Comparison of ENCODE assay signal across 22 cellular contexts in the genomic region with DNA sequence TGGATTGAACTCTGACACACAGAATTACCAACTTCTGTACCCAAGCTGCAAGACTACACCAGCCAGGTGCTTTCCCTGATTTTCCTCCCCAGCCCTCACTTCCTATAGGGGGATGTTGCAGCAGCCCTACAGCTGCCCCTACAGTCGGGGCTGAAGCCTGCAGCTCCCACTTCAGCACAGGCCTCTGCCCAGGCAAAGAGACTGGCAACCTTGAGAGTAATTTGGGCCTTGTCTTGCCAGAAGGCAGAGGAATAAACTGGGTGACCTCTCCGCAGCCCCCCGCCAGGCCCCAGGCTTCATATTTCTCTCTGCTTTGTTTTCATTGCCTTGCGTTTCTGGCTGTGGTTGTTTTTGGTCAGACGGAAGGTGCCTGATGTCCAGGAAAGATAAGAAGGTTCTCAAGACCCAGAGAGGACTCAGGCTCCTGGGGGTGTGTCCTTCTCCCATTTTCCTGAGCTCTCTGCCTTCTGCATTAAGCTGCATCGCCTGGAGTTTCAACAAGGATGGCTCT. TPM values are rescaled to one million over a fixed set of nuclear protein-coding genes. Genes with fewer than 3 reads are reported as not detected.
A peak's percentile ranks its signal among the peaks of the same experiment; 100 is the strongest.
DNase-seq lines count a peak whose midpoint lies in the region; ATAC-seq and TF ChIP-seq lines count a peak whose summit lies in the region.
"Had no signal": no experiment of that assay in that cellular context is flagged by ENCODE, and none has a peak within 500 bp of the region (broad histone marks: within the 10 kb centered on the region; RNA-seq: fewer than 3 reads in every experiment).

No MANE protein-coding gene starts in this region.

- TF ChIP-seq RAD21 in HCT116 (IDR thresholded peaks at IDR 0.05; ENCODE audit: low read depth): peak; percentile 6; the same call in 1 of the 2 replicates

- 0 out of 2 replicates have a peak, but pooled peaks cover 4% of the 10 kb centered on the region for H3K4me1 Mint-ChIP-seq in WTC11
- H3K4me1 Mint-ChIP-seq in activated T-helper 17 cell treated with anti-CD3 and anti-CD28 coated beads, Interleukin-2, amount 50 U/mL, for 72 hours: no peaks in the 10 kb centered on the region
- H3K4me1 Mint-ChIP-seq: activated CD4-positive, alpha-beta T cell treated with anti-CD3 and anti-CD28 coated beads for 36 hours; central memory CD8-positive, alpha-beta T cell; nephron had no signal

- no peak for TF ChIP-seq POLR2A in HCT116 (IDR thresholded peaks at IDR 0.05; ENCODE audit: borderline replicate concordance, extremely low read depth, insufficient read depth, insufficient read length)

- H3K27me3 Mint-ChIP-seq in WTC11 (ENCODE audit: low read depth): no peaks in the 10 kb centered on the region
- peaks cover 12% of the 10 kb centered on the region for H3K27me3 Mint-ChIP-seq in activated T-helper 17 cell treated with anti-CD3 and anti-CD28 coated beads, Interleukin-2, amount 50 U/mL, for 72 hours

- POLR2A ChIA-PET in HCT116 (lab: Charles Lee): no interaction called here
- POLR2A ChIA-PET in WTC11 (lab: Charles Lee): interaction anchor here (0.6 kb wide), 1 partner anchor 52 kb away, joined by 5 read pairs; no protein-coding TSS in a partner anchor

- H3K9ac ChIP-seq in HCT116 (ENCODE audit: low read length): no peak overlapping the region

- H3K36me3 Mint-ChIP-seq in WTC11: no peaks in the 10 kb centered on the region
- no peaks in the 10 kb centered on the region for H3K36me3 Mint-ChIP-seq in activated T-helper 17 cell treated with anti-CD3 and anti-CD28 coated beads, Interleukin-2, amount 50 U/mL, for 72 hours (ENCODE audit: low read depth)

- no peaks in the 10 kb centered on the region for H3K4me1 ChIP-seq in HCT116 (ENCODE audit: control insufficient read depth in 1 of 2, insufficient read depth in 2 of 2, low read length in 2 of 2)

- CTCF ChIA-PET in HCT116 (lab: Charles Lee): no interaction called here
- CTCF ChIA-PET in WTC11 (lab: Charles Lee): interaction anchor here (0.6 to 1.8 kb wide), 15 partner anchors 9 to 274 kb away, joined by 3 to 14 read pairs (median 4); partner anchors contain the start of gene GOSR1

- RAD21 ChIA-PET in HCT116 (lab: Charles Lee; ENCODE audit: low non-redundant PET in 1 of 2, low total read pairs in 2 of 2, uncharacterized antibody in 2 of 2, unreplicated experiment in 2 of 2): no interaction called here

- H3K36me3 ChIP-seq in HCT116 (ENCODE audit: control insufficient read depth in 1 of 2, insufficient read depth in 2 of 2, low read length in 2 of 2): no peaks in the 10 kb centered on the region
- H3K36me3 ChIP-seq: thoracic aorta had no signal

- no peak overlapping the region for H3K4me3 ChIP-seq in GM12864 (ENCODE audit: low read depth, low read length)
- no peak overlapping the region for H3K4me3 ChIP-seq in HCT116 (replicated peaks in 1 of 2; ENCODE audit: low read depth in 1 of 2, low read length in 2 of 2)
- H3K4me3 ChIP-seq: thoracic aorta had no signal

- no peaks in the 10 kb centered on the region for H3K27me3 ChIP-seq in HCT116 (ENCODE audit: insufficient read depth, low read length)

- H3K27ac ChIP-seq in HCT116 (ENCODE audit: low read depth, low read length): no peak overlapping the region
- H3K27ac ChIP-seq: thoracic aorta had no signal

- no peaks in the 10 kb centered on the region for H3K9me3 ChIP-seq in HCT116 (ENCODE audit: control insufficient read depth in 1 of 2, insufficient read depth in 1 of 2, low read depth in 1 of 2, low read length in 2 of 2)
- H3K9me3 ChIP-seq: thoracic aorta had no signal

- no peak overlapping the region for H3K27ac Mint-ChIP-seq in WTC11
- H3K27ac Mint-ChIP-seq in activated T-helper 17 cell treated with anti-CD3 and anti-CD28 coated beads, Interleukin-2, amount 50 U/mL, for 72 hours: no peak overlapping the region
- H3K27ac Mint-ChIP-seq: activated CD4-positive, alpha-beta T cell treated with anti-CD3 and anti-CD28 coated beads for 36 hours; nephron had no signal

- no peak for DNase-seq in GM12864 (ENCODE audit: low read depth)
- DNase-seq in HCT116 (ENCODE audit: low read depth, low spot score): no peak
- peak; percentile 49 for DNase-seq in WTC11 (ENCODE audit: low spot score)
- peak; percentile 20 for DNase-seq in left kidney (ENCODE audit: low read depth, low spot score)
- DNase-seq in NCI-H2107 treated with DMSO at 0.1 percent for 48 hours (lab: John Stamatoyannopoulos, UW; ENCODE audit: unreplicated experiment): no peak
- no peak for DNase-seq in stimulated activated naive CD8-positive, alpha-beta T cell treated with anti-CD3 and anti-CD28 coated beads, Interleukin-15, Interleukin-2, amounts not matched to agents 100 U/mL and 50 U/mL, for 24 hours
- DNase-seq: activated CD4-positive, alpha-beta T cell treated with anti-CD3 and anti-CD28 coated beads for 36 hours; activated CD8-positive, alpha-beta memory T cell treated with anti-CD3 and anti-CD28 coated beads, Interleukin-2, amount 50 U/mL, for 48 hours; activated gamma-delta T cell; AML-193; amygdala; effector CD8-positive, alpha-beta T cell; Karpas-422; NCI-H1092 treated with DMSO at 0.1 percent for 48 hours; NCI-H2107; NCI-H524 treated with DMSO at 0.1 percent for 48 hours had no signal

- peak; percentile 18 for TF ChIP-seq CTCF in GM12864 (IDR thresholded peaks at IDR 0.05; ENCODE audit: low read depth, low read length, missing control alignments)
- TF ChIP-seq CTCF in HCT116 (IDR thresholded peaks at IDR 0.05 in 2 of 3, conservative IDR thresholded peaks at IDR 0.05 in 1 of 3; ENCODE audit: borderline replicate concordance in 1 of 3, insufficient read depth in 1 of 3, low read depth in 2 of 3, low read length in 2 of 3): peak in 2 of 3 experiments; percentile 20 to 26; a peak in 3 of 6 replicates
- no peak for TF ChIP-seq CTCF in WTC11 (IDR thresholded peaks at IDR 0.05)

- no peak overlapping the region for H3K4me2 ChIP-seq in HCT116 (ENCODE audit: low read length)

- H4K20me1 ChIP-seq in HCT116 (ENCODE audit: insufficient read depth): no peaks in the 10 kb centered on the region

- ATAC-seq in HCT116: peak; percentile 78
- ATAC-seq in WTC11: peak; percentile 98
- no peak for ATAC-seq in activated T-helper 17 cell treated with anti-CD3 and anti-CD28 coated beads, Interleukin-2, amount 50 U/mL, for 72 hours (replicated peaks)
- ATAC-seq in stimulated activated naive CD8-positive, alpha-beta T cell treated with anti-CD3 and anti-CD28 coated beads, Interleukin-15, Interleukin-2, amounts not matched to agents 100 U/mL and 50 U/mL, for 24 hours: no peak
- ATAC-seq in GM21423 (IDR thresholded peaks at IDR 0.05; ENCODE audit: unreplicated experiment): no peak
- ATAC-seq: activated CD4-positive, alpha-beta T cell treated with anti-CD3 and anti-CD28 coated beads for 36 hours had no signal

- no peaks in the 10 kb centered on the region for H3K9me2 ChIP-seq in HCT116 (ENCODE audit: insufficient read depth)

- H3K4me3 Mint-ChIP-seq in WTC11: no peak overlapping the region
- H3K4me3 Mint-ChIP-seq in activated T-helper 17 cell treated with anti-CD3 and anti-CD28 coated beads, Interleukin-2, amount 50 U/mL, for 72 hours: no peak overlapping the region
- H3K4me3 Mint-ChIP-seq: activated CD4-positive, alpha-beta T cell treated with anti-CD3 and anti-CD28 coated beads for 36 hours; central memory CD8-positive, alpha-beta T cell; nephron had no signal

- BruUV-seq in HCT116 (replicated peaks; lab: Mats Ljungman, UMichigan): no TSS peak

- no peaks in the 10 kb centered on the region for H3K9me3 Mint-ChIP-seq in WTC11
- H3K9me3 Mint-ChIP-seq in activated T-helper 17 cell treated with anti-CD3 and anti-CD28 coated beads, Interleukin-2, amount 50 U/mL, for 72 hours: no peaks in the 10 kb centered on the region
- H3K9me3 Mint-ChIP-seq: central memory CD8-positive, alpha-beta T cell; nephron had no signal

- no peak overlapping the region for H2AFZ ChIP-seq in HCT116 (ENCODE audit: low read depth, low read length, poor library complexity, severe bottlenecking)

- intact Hi-C loops in HCT116 (cut with micrococcal nuclease): no loop called here

- no peaks in the 10 kb centered on the region for H3K79me2 ChIP-seq in HCT116 (ENCODE audit: insufficient read depth, low read length)

TF ChIP-seq in HCT116, 20 proteins besides CTCF, POLR2A, EP300 and RAD21 (continues in another document):
- TF ChIP-seq SIN3A (IDR thresholded peaks at IDR 0.05; ENCODE audit: low read depth): no peak
- no peak for TF ChIP-seq FOSL1 (IDR thresholded peaks at IDR 0.05; ENCODE audit: low read depth)
- no peak for TF ChIP-seq JUND (IDR thresholded peaks at IDR 0.05)
- TF ChIP-seq ZFX (IDR thresholded peaks at IDR 0.05): no peak
- no peak for TF ChIP-seq SP1 (IDR thresholded peaks at IDR 0.05; ENCODE audit: low read depth)
- no peak for TF ChIP-seq TCF7L2 (IDR thresholded peaks at IDR 0.05; ENCODE audit: borderline replicate concordance, extremely low read depth, insufficient read depth, insufficient read length)
- no peak for TF ChIP-seq YY1 (IDR thresholded peaks at IDR 0.05; ENCODE audit: extremely low read depth, insufficient replicate concordance, low read depth, low read length)
- TF ChIP-seq ZNF274 (IDR thresholded peaks at IDR 0.05; ENCODE audit: low read depth, low read length): no peak
- TF ChIP-seq, protein P1, sequence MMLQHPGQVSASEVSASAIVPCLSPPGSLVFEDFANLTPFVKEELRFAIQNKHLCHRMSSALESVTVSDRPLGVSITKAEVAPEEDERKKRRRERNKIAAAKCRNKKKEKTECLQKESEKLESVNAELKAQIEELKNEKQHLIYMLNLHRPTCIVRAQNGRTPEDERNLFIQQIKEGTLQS (IDR thresholded peaks at IDR 0.05): no peak
- no peak for TF ChIP-seq EZH2phosphoT487 (IDR thresholded peaks at IDR 0.05; ENCODE audit: borderline replicate concordance)

TF ChIP-seq in WTC11, 78 proteins besides CTCF, POLR2A, EP300 and RAD21 (continues in another document):
- TF ChIP-seq MAX (CRISPR knock-in tag; IDR thresholded peaks at IDR 0.05): no peak
- no peak for TF ChIP-seq ZMAT4 (CRISPR knock-in tag; IDR thresholded peaks at IDR 0.05)
- no peak for TF ChIP-seq ZNF138 (CRISPR knock-in tag; conservative IDR thresholded peaks at IDR 0.05)

RNA-seq across cellular contexts. Expression of gene SLC6A4, which starts 32.0 kb away (rescaled TPM):
- total RNA-seq in HCT116 (2021; ENCODE audit: unreplicated experiment) (0.30 TPM), WTC11 (2021) (0.07 to 0.32 TPM (median 0.13 TPM) in 3 replicates)
- polyA plus RNA-seq in HCT116 (2012): 0.09 and 0.17 TPM in 2 replicates
- not detected for total RNA-seq in activated T-helper 17 cell treated with anti-CD3 and anti-CD28 coated beads, Interleukin-2, amount 50 U/mL, for 72 hours
- total RNA-seq: activated CD4-positive, alpha-beta T cell treated with anti-CD3 and anti-CD28 coated beads for 36 hours; G401 had no signal

Comparison
In these comparisons a context has a peak if more than half of its experiments do, and no peak if none do; other contexts are left out.
1. DNase-seq: peak in WTC11 (single experiment) and left kidney (single experiment); none in GM12864 (single experiment), HCT116 (single experiment), NCI-H2107 treated with DMSO at 0.1 percent for 48 hours (single experiment) and stimulated activated naive CD8-positive, alpha-beta T cell treated with anti-CD3 and anti-CD28 coated beads, Interleukin-15, Interleukin-2, amounts not matched to agents 100 U/mL and 50 U/mL, for 24 hours (single experiment).
2. ATAC-seq: peak in HCT116 (single experiment) and WTC11 (single experiment); none in activated T-helper 17 cell treated with anti-CD3 and anti-CD28 coated beads, Interleukin-2, amount 50 U/mL, for 72 hours (single experiment), stimulated activated naive CD8-positive, alpha-beta T cell treated with anti-CD3 and anti-CD28 coated beads, Interleukin-15, Interleukin-2, amounts not matched to agents 100 U/mL and 50 U/mL, for 24 hours (single experiment) and GM21423 (single experiment).